ENCODE assay signal across 1 cellular context in the genomic region with DNA sequence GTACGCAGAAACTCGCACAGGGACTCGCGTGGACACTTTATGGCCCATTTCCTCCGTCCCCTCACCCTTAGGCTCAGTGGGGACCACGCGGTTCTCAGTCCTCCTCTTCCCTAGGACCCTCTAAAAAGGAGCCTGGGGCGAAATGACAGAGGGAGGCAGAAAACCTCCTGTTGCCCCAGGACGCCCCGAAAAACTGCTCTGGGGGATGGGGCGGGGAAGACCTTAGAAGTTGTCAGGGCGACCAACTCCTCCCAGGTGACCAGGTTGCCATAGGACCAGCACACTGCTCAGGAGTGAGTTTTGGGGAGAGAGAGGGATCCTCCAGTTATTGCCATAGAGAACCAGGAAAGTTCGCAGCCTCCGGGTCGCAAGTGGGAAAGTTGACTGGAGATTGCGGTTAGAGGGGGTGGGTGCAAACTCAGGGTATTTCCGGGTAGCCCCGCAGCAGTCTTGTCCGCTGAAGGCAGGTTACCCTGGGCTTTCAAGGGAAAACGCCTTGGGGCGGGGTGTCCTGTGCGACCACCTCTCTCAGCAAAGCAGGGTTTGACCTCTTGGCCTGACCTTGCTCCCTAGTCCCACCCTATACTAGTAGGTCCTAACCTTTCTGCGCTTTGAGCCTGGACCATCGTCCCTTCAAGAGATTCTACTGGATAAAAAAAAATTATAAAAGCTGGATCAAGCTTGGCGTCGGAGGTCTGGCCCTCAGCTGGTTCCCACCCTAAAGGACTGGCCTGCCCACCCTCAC.
TF ChIP-seq lines count a peak whose summit lies in the region.

No MANE protein-coding gene starts in this region.

TF ChIP-seq in H1, 55 proteins besides CTCF, POLR2A, EP300 and RAD21 (continued from another document):
- peak; percentile 19 for TF ChIP-seq RNF2 (IDR thresholded peaks at IDR 0.05; ENCODE audit: borderline replicate concordance, low read depth, low read length, missing control alignments, poor library complexity, severe bottlenecking)
- no peak for TF ChIP-seq NRF1 (IDR thresholded peaks at IDR 0.05; ENCODE audit: low read depth, low read length)
- TF ChIP-seq TEAD4 (IDR thresholded peaks at IDR 0.05; ENCODE audit: low read depth, low read length): no peak
- TF ChIP-seq SP1 (IDR thresholded peaks at IDR 0.05; ENCODE audit: low read depth, low read length): no peak
- no peak for TF ChIP-seq TAF1 (IDR thresholded peaks at IDR 0.05; ENCODE audit: low read depth, low read length)
- no peak for TF ChIP-seq EGR1 (IDR thresholded peaks at IDR 0.05; ENCODE audit: borderline replicate concordance, low read depth, low read length)
- no peak for TF ChIP-seq NANOG (IDR thresholded peaks at IDR 0.05; ENCODE audit: insufficient read depth, low read depth, low read length, poor library complexity, severe bottlenecking)
- peak; percentile 20 for TF ChIP-seq CTBP2 (IDR thresholded peaks at IDR 0.05; ENCODE audit: borderline replicate concordance, insufficient read depth, insufficient read length, low read length)
- TF ChIP-seq, protein P1, sequence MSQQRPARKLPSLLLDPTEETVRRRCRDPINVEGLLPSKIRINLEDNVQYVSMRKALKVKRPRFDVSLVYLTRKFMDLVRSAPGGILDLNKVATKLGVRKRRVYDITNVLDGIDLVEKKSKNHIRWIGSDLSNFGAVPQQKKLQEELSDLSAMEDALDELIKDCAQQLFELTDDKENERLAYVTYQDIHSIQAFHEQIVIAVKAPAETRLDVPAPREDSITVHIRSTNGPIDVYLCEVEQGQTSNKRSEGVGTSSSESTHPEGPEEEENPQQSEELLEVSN (IDR thresholded peaks at IDR 0.05): no peak
- peak; percentile 72 for TF ChIP-seq SUZ12 (IDR thresholded peaks at IDR 0.05; ENCODE audit: low read length)
